Comparison of ENCODE assay signal across 18 cellular contexts in genomic region chr11:28757725-28758515, GRCh38.
DNase-seq lines count a peak whose midpoint lies in the region; TF ChIP-seq lines count a peak whose summit lies in the region.
"Had no signal": no experiment of that assay in that cellular context is flagged by ENCODE, and none has a peak within 500 bp of the region (broad histone marks: within the 10 kb centered on the region; RNA-seq: fewer than 3 reads in every experiment).

No MANE protein-coding gene starts in this region.

- H3K9me3 ChIP-seq in adipocyte (ENCODE audit: control insufficient read depth, low read length), result no peaks in the 10 kb centered on the region
- H3K9me3 ChIP-seq: Caco-2 had no signal

- H3K4me1 ChIP-seq in adipocyte (ENCODE audit: control insufficient read depth, insufficient read depth, low read length), result peaks cover 25% of the 10 kb centered on the region

- no peak overlapping the region for H3K4me3 Mint-ChIP-seq in endothelial cell (ENCODE audit: unreplicated experiment)
- H3K4me3 Mint-ChIP-seq: activated CD4-positive, alpha-beta T cell treated with anti-CD3 and anti-CD28 coated beads for 36 hours; activated T-cell treated with anti-CD3 and anti-CD28 coated beads, Interleukin-2, amount 50 U/mL, for 24 hours; natural killer cell; stimulated activated naive CD8-positive, alpha-beta T cell treated with anti-CD3 and anti-CD28 coated beads, Interleukin-15, amount 100 ng/mL, for 72 hours had no signal

- H3K27me3 Mint-ChIP-seq in endothelial cell (ENCODE audit: unreplicated experiment), result peaks cover 4% of the 10 kb centered on the region
- H3K27me3 Mint-ChIP-seq: activated CD4-positive, alpha-beta T cell treated with anti-CD3 and anti-CD28 coated beads for 36 hours; activated T-cell treated with anti-CD3 and anti-CD28 coated beads, Interleukin-2, amount 50 U/mL, for 24 hours; stimulated activated naive CD8-positive, alpha-beta T cell treated with anti-CD3 and anti-CD28 coated beads, Interleukin-15, amount 100 ng/mL, for 72 hours had no signal

- H3K36me3 Mint-ChIP-seq in endothelial cell (ENCODE audit: low read depth, unreplicated experiment), result no peaks in the 10 kb centered on the region

- TF ChIP-seq CTCF in foreskin fibroblast (IDR thresholded peaks at IDR 0.05; ENCODE audit: low read depth, low read length), result no peak
- no peak for TF ChIP-seq CTCF in endothelial cell (IDR thresholded peaks at IDR 0.05; ENCODE audit: unreplicated experiment)

- H3K4me3 ChIP-seq in adipocyte (ENCODE audit: low read length), result no peak overlapping the region
- H3K4me3 ChIP-seq in foreskin fibroblast (ENCODE audit: low read depth in 1 of 2, low read length in 2 of 2), result no peak overlapping the region

- H3K9ac ChIP-seq in adipocyte (ENCODE audit: low read length), result no peak overlapping the region

- DNase-seq in HCEC 1CT (peak; percentile 86), adipocyte (ENCODE audit: low read depth) (peak; percentile 65), foreskin fibroblast (peak; percentile 30 to 54), NCI-H510A (lab: John Stamatoyannopoulos, UW) (no peak), NCI-H510A treated with DMSO at 0.1 percent for 48 hours (lab: John Stamatoyannopoulos, UW) (no peak), endothelial cell (ENCODE audit: low spot score) (no peak)
- no peak for DNase-seq in activated CD4-positive, alpha-beta T cell treated with anti-CD3 and anti-CD28 coated beads, Interleukin-2, amount 50 U/mL, for 1 hour
- DNase-seq: activated CD4-positive, alpha-beta T cell treated with anti-CD3 and anti-CD28 coated beads for 36 hours; activated T-cell treated with anti-CD3 and anti-CD28 coated beads, Interleukin-2, amount 50 U/mL, for 24 hours; amygdala; Caco-2; left cardiac atrium; natural killer cell; NCI-H1048; NCI-H446 treated with DMSO at 0.1 percent for 48 hours; RPMI8226; stimulated activated naive CD8-positive, alpha-beta T cell treated with anti-CD3 and anti-CD28 coated beads, Interleukin-15, amount 100 ng/mL, for 72 hours; T-helper 2 cell had no signal

- no peak overlapping the region for H3K27ac Mint-ChIP-seq in endothelial cell (ENCODE audit: unreplicated experiment)
- H3K27ac Mint-ChIP-seq: activated CD4-positive, alpha-beta T cell treated with anti-CD3 and anti-CD28 coated beads for 36 hours; activated T-cell treated with anti-CD3 and anti-CD28 coated beads, Interleukin-2, amount 50 U/mL, for 24 hours; natural killer cell; stimulated activated naive CD8-positive, alpha-beta T cell treated with anti-CD3 and anti-CD28 coated beads, Interleukin-15, amount 100 ng/mL, for 72 hours had no signal

- H3K4me1 Mint-ChIP-seq in endothelial cell (ENCODE audit: unreplicated experiment), result peaks cover 10% of the 10 kb centered on the region
- H3K4me1 Mint-ChIP-seq: activated CD4-positive, alpha-beta T cell treated with anti-CD3 and anti-CD28 coated beads for 36 hours; natural killer cell; stimulated activated naive CD8-positive, alpha-beta T cell treated with anti-CD3 and anti-CD28 coated beads, Interleukin-15, amount 100 ng/mL, for 72 hours had no signal

- H3K36me3 ChIP-seq in adipocyte (ENCODE audit: control insufficient read depth, insufficient read depth, low read length, severe bottlenecking), result no peaks in the 10 kb centered on the region

- H3K27me3 ChIP-seq in adipocyte (replicated peaks; ENCODE audit: control insufficient read depth, insufficient read depth, low read length), result no peaks in the 10 kb centered on the region

- no peaks in the 10 kb centered on the region for H3K9me3 Mint-ChIP-seq in endothelial cell (ENCODE audit: unreplicated experiment)

Comparison
In these comparisons a context has a peak if more than half of its experiments do, and no peak if none do; other contexts are left out.
1. DNase-seq: peak in HCEC 1CT (single experiment), adipocyte (single experiment) and foreskin fibroblast (2 of 2); none in activated CD4-positive, alpha-beta T cell treated with anti-CD3 and anti-CD28 coated beads, Interleukin-2, amount 50 U/mL, for 1 hour (single experiment), NCI-H510A (single experiment), NCI-H510A treated with DMSO at 0.1 percent for 48 hours (single experiment) and endothelial cell (single experiment).